Comparison of ENCODE assay signal across 30 cellular contexts in the genomic region with DNA sequence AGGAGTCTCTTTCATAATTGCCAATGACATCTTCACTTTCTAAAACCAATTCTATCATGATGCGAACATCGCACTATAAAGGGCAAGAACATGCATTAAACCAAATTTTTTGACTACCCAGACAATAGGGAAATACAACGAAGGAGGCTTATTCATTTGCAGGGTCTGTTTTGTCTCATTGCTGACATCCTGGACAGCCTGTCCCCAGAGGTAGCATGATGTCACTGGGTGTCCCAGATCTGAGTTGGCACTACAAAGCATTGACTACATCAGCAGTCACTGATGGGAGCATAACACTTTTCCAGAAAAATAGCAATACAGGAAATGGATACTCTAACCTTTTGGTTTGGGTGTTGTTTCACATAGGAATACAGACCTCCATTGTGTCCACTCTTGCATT.
"Had no signal": no experiment of that assay in that cellular context is flagged by ENCODE, and none has a peak within 500 bp of the region (broad histone marks: within the 10 kb centered on the region; RNA-seq: fewer than 3 reads in every experiment).

No MANE protein-coding gene starts in this region.

- H3K27ac ChIP-seq: ascending aorta, cardiac muscle cell, VCaP had no signal

- DNase-seq: activated B cell treated with CpG ODN at 0.5 μM for 24 hours; activated CD4-positive, alpha-beta memory T cell treated with anti-CD3 and anti-CD28 coated beads for 36 hours; activated CD4-positive, alpha-beta T cell treated with anti-CD3 and anti-CD28 coated beads for 4 hours; activated CD4-positive, alpha-beta T cell treated with anti-CD3 and anti-CD28 coated beads, Interleukin-2, amount 10 ng/mL, durations not matched to agents 24 days and 14 days; activated CD4-positive, alpha-beta T cell treated with anti-CD3 and anti-CD28 coated beads, Interleukin-2, amount 50 U/mL, for 1 hour; activated CD4-positive, alpha-beta T cell treated with anti-CD3 and anti-CD28 coated beads, Interleukin-2, amount 50 U/mL, for 4 hours; activated CD4-positive, CD25-positive, alpha-beta regulatory T cell treated with anti-CD3 and anti-CD28 coated beads, Interleukin-2, amount 50 U/mL, for 72 hours; activated CD8-positive, alpha-beta memory T cell treated with anti-CD3 and anti-CD28 coated beads, Interleukin-2, amount 50 U/mL, for 4 hours; activated CD8-positive, alpha-beta T cell treated with anti-CD3 and anti-CD28 coated beads for 36 hours; activated effector memory CD4-positive, alpha-beta T cell treated with anti-CD3 and anti-CD28 coated beads, Interleukin-2, amount 50 U/mL, for 16 hours; activated gamma-delta T cell treated with Interleukin-2 at 50 U/mL for 16 hours; activated naive CD4-positive, alpha-beta T cell treated with anti-CD3 and anti-CD28 coated beads, Interleukin-2, amount 10 ng/mL, durations not matched to agents 7 days and 5 days; activated naive CD4-positive, alpha-beta T cell treated with Interleukin-2 at 50 U/mL for 16 hours; activated naive CD8-positive, alpha-beta T cell treated with anti-CD3 and anti-CD28 coated beads, Interleukin-2, amount 10 ng/mL, durations not matched to agents 7 days and 5 days; activated naive CD8-positive, alpha-beta T cell treated with anti-CD3 and anti-CD28 coated beads, Interleukin-2, amount 50 U/mL, for 24 hours; activated T-cell treated with anti-CD3 and anti-CD28 coated beads for 4 hours; activated T-cell treated with anti-CD3 and anti-CD28 coated beads, Interleukin-2, amount 50 U/mL, for 1 hour; activated T-cell treated with anti-CD3 and anti-CD28 coated beads, Interleukin-2, amount 50 U/mL, for 4 hours; activated T-cell treated with anti-CD3 and anti-CD28 coated beads, Interleukin-2, amount 50 U/mL, for 72 hours; amygdala; anterior cingulate cortex; caudate nucleus; cerebellar nuclear complex; T-helper 1 cell; T-helper 2 cell; T-helper 9 cell had no signal

- H3K4me3 ChIP-seq: ascending aorta, cardiac muscle cell had no signal

- H3K27me3 ChIP-seq: ascending aorta, cardiac muscle cell had no signal

- H3K9me3 ChIP-seq: ascending aorta had no signal

- H3K4me1 ChIP-seq: ascending aorta had no signal

- H3K36me3 ChIP-seq: ascending aorta, cardiac muscle cell had no signal

- ATAC-seq: activated CD8-positive, alpha-beta T cell treated with anti-CD3 and anti-CD28 coated beads for 36 hours; activated naive CD8-positive, alpha-beta T cell treated with anti-CD3 and anti-CD28 coated beads, Interleukin-2, amount 50 U/mL, for 24 hours; activated T-cell treated with anti-CD3 and anti-CD28 coated beads, Interleukin-2, amount 50 U/mL, for 4 hours; activated T-cell treated with anti-CD3 and anti-CD28 coated beads, Interleukin-2, amount 50 U/mL, for 72 hours; activated T-helper 17 cell treated with anti-CD3 and anti-CD28 coated beads, Interleukin-2, amount 50 U/mL, for 72 hours had no signal
